ENCODE assay signal across 19 cellular contexts in genomic region chr12:132081423-132081822, GRCh38.
DNase-seq lines count a peak whose midpoint lies in the region; ATAC-seq and TF ChIP-seq lines count a peak whose summit lies in the region.
"Had no signal": no experiment of that assay in that cellular context is flagged by ENCODE, and none has a peak within 500 bp of the region (broad histone marks: within the 10 kb centered on the region; RNA-seq: fewer than 3 reads in every experiment).

No MANE protein-coding gene starts in this region.

- H3K4me1 ChIP-seq in OCI-LY1 (ENCODE audit: insufficient read depth, low read length, severe bottlenecking), result peaks cover 35% of the 10 kb centered on the region

- no peaks in the 10 kb centered on the region for H3K9me3 ChIP-seq in OCI-LY1 (ENCODE audit: low read length)
- H3K9me3 ChIP-seq: BLaER1 treated with 17β-estradiol and CSF1 and Interleukin-3, amounts not matched to agents 10 nM and 100 nM had no signal

- no peak overlapping the region for H3K27ac Mint-ChIP-seq in neural crest cell (ENCODE audit: unreplicated experiment)
- H3K27ac Mint-ChIP-seq: B cell; CD4-positive, CD25-positive, alpha-beta regulatory T cell had no signal

- H3K4me2 ChIP-seq in OCI-LY1 (ENCODE audit: low read length), result no peak overlapping the region
- H3K4me2 ChIP-seq: BLaER1 treated with 17β-estradiol and CSF1 and Interleukin-3, amounts not matched to agents 10 nM and 100 nM had no signal

- DNase-seq in left lobe of liver (ENCODE audit: low spot score) (peak; percentile 84), neural crest cell (ENCODE audit: low read depth, low spot score) (no peak), NCI-H524 (lab: John Stamatoyannopoulos, UW) (no peak), cerebellar cortex (ENCODE audit: low spot score) (no peak)
- DNase-seq: CD4-positive, CD25-positive, alpha-beta regulatory T cell; CD8-positive, alpha-beta memory T cell; COR-L47; DMS 273 treated with DMSO at 0.1 percent for 48 hours; DMS53; DND-41; EL; GM23248; HCEC 1CT had no signal

- H3K4me1 Mint-ChIP-seq in neural crest cell, result peaks cover 19% of the 10 kb centered on the region

- H3K9me2 ChIP-seq in OCI-LY1 (ENCODE audit: low read depth, low read length), result no peaks in the 10 kb centered on the region

- TF ChIP-seq CTCF in OCI-LY1 (IDR thresholded peaks at IDR 0.05; ENCODE audit: low read length) (no peak), neural crest cell (conservative IDR thresholded peaks at IDR 0.05) (no peak)

- peaks cover 5% of the 10 kb centered on the region for H3K27me3 Mint-ChIP-seq in neural crest cell (ENCODE audit: low read depth)
- H3K27me3 Mint-ChIP-seq: B cell; CD4-positive, CD25-positive, alpha-beta regulatory T cell; CD8-positive, alpha-beta memory T cell; IgD-negative memory B cell had no signal

- no peaks in the 10 kb centered on the region for H3K36me3 Mint-ChIP-seq in neural crest cell (ENCODE audit: low read depth)
- H3K36me3 Mint-ChIP-seq: IgD-negative memory B cell had no signal

- H3K27ac ChIP-seq in OCI-LY1 (ENCODE audit: low read depth, low read length, poor library complexity, severe bottlenecking), result peak overlapping the region; percentile 68
- H3K27ac ChIP-seq: BLaER1 treated with 17β-estradiol and CSF1 and Interleukin-3, amounts not matched to agents 10 nM and 100 nM; GM23248; HL-60 had no signal

- no peak overlapping the region for H3K4me3 ChIP-seq in OCI-LY1 (ENCODE audit: low read depth, low read length, poor library complexity, severe bottlenecking)
- H3K4me3 ChIP-seq: BLaER1 treated with 17β-estradiol and CSF1 and Interleukin-3, amounts not matched to agents 10 nM and 100 nM; GM23248 had no signal

- peak; percentile 6 for TF ChIP-seq POLR2A in GM19193 (IDR thresholded peaks at IDR 0.05; ENCODE audit: extremely low read depth, insufficient read depth, insufficient read length)

- H3F3A ChIP-seq in OCI-LY1 (ENCODE audit: insufficient read depth, low read length), result peaks cover 8% of the 10 kb centered on the region; the same call in 1 of the 2 replicates

- no peak overlapping the region for H3K9ac ChIP-seq in OCI-LY1 (ENCODE audit: low read length)
- H3K9ac ChIP-seq: BLaER1 treated with 17β-estradiol and CSF1 and Interleukin-3, amounts not matched to agents 10 nM and 100 nM; GM23248 had no signal

- peak overlapping the region; percentile 65 for H3K4me3 Mint-ChIP-seq in neural crest cell

- H2AFZ ChIP-seq in OCI-LY1 (ENCODE audit: low read length), result no peak overlapping the region
- H2AFZ ChIP-seq: GM23248 had no signal

- H3K79me2 ChIP-seq in OCI-LY1 (ENCODE audit: insufficient read depth, low read length), result peaks cover 7% of the 10 kb centered on the region; the same call in 1 of the 2 replicates

- no peaks in the 10 kb centered on the region for H3K9me3 Mint-ChIP-seq in neural crest cell
- H3K9me3 Mint-ChIP-seq: IgD-negative memory B cell had no signal

- peaks cover 37% of the 10 kb centered on the region for H3K36me3 ChIP-seq in OCI-LY1 (ENCODE audit: insufficient read depth, low read length)

- H3K27me3 ChIP-seq in OCI-LY1 (ENCODE audit: insufficient read depth, low read length), result no peaks in the 10 kb centered on the region
- H3K27me3 ChIP-seq: BLaER1 treated with 17β-estradiol and CSF1 and Interleukin-3, amounts not matched to agents 10 nM and 100 nM had no signal

- ATAC-seq in left lobe of liver, result peak; percentile 57

- no peaks in the 10 kb centered on the region for H4K20me1 ChIP-seq in OCI-LY1 (ENCODE audit: insufficient read depth, low read length)
